Comparison of ENCODE assay signal across 10 cellular contexts in the genomic region with DNA sequence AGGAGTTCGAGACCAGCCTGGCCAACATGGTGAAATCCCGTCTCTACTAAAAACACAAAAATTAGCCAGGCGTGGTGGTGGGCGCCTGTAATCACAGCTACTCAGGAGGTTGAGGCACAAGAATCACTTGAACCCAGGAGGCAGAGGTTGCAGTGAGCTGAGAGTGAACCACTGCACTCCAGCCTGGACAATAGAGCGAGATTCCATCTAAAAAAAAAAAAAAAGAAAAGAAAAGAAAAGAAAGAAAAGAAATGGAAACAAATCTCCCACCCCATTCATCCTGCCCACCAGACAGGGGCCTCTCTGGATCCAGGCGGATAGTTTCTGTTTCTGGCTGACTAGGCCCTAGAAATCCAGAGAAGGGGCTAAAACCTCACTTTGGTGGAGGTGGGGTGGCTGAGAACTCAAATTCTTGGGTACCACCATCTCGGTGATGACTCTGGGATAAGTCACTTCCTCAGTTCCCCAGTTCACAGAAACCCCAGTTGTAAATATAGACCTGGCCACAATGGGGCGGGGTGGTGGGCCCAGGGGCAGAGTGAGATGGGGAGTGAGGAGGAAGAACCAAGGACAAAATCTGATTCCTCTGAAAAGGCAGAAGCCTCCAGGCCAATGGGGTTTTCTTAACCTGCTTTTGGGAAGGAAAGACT. TPM values are rescaled to one million over a fixed set of nuclear protein-coding genes. Genes with fewer than 3 reads are reported as not detected.
DNase-seq lines count a peak whose midpoint lies in the region; ATAC-seq, FAIRE-seq and TF ChIP-seq lines count a peak whose summit lies in the region.
"Had no signal": no experiment of that assay in that cellular context is flagged by ENCODE, and none has a peak within 500 bp of the region (broad histone marks: within the 10 kb centered on the region; RNA-seq: fewer than 3 reads in every experiment).

No MANE protein-coding gene starts in this region.

- H3K4ac ChIP-seq in neuronal stem cell (ENCODE audit: low read length) = no peak overlapping the region

- no peak for TF ChIP-seq EP300 in GM12878 (IDR thresholded peaks at IDR 0.05; ENCODE audit: borderline replicate concordance in 1 of 2, control insufficient read depth in 1 of 2, low read depth in 2 of 2, low read length in 2 of 2)
- TF ChIP-seq EP300 in tibial nerve (IDR thresholded peaks at IDR 0.05) = no peak

- no peaks in the 10 kb centered on the region for H3K27me3 ChIP-seq in GM12878 (replicated peaks in 1 of 2; ENCODE audit: control insufficient read depth in 2 of 2, insufficient read depth in 2 of 2, low read length in 1 of 2)
- no peaks in the 10 kb centered on the region for H3K27me3 ChIP-seq in colonic mucosa
- peaks cover 0 to 3% of the 10 kb centered on the region in 2 donors for H3K27me3 ChIP-seq in tibial nerve
- peaks cover 0 to 10% (median 0%) of the 10 kb centered on the region in 3 experiments for H3K27me3 ChIP-seq in neuronal stem cell (ENCODE audit: control insufficient read depth in 3 of 3, insufficient read depth in 3 of 3, low read depth in 1 of 3, low read length in 3 of 3)

- RAD21 ChIA-PET in GM12878 (lab: Charles Lee; ENCODE audit: unreplicated experiment) = interaction anchor here (0.7 to 3.0 kb wide), 8 partner anchors 9 to 123 kb away, joined by 3 to 14 read pairs (median 6); partner anchors contain the start of gene SOCS1

- H3K9ac ChIP-seq in GM12878 (ENCODE audit: control insufficient read depth, insufficient read depth, low read length) = no peak overlapping the region
- H3K9ac ChIP-seq in colonic mucosa (ENCODE audit: low read depth in 2 of 2, low read length in 2 of 2) = no peak overlapping the region
- H3K9ac ChIP-seq in neuronal stem cell (ENCODE audit: low read depth, low read length, poor library complexity) = no peak overlapping the region

- no peak overlapping the region for H2BK12ac ChIP-seq in neuronal stem cell (ENCODE audit: low read length)

- H3K4me3 ChIP-seq in GM12878 = no peak overlapping the region
- no peak overlapping the region for H3K4me3 ChIP-seq in colonic mucosa
- H3K4me3 ChIP-seq in tibial nerve = no peak overlapping the region
- H3K4me3 ChIP-seq in neuronal stem cell (ENCODE audit: low read length in 2 of 2) = no peak overlapping the region

- no peak overlapping the region for H4K8ac ChIP-seq in neuronal stem cell (ENCODE audit: low read depth, low read length)

- no peaks in the 10 kb centered on the region for H3K9me3 ChIP-seq in GM12878 (replicated peaks; ENCODE audit: control insufficient read depth, insufficient read depth, low read length)
- H3K9me3 ChIP-seq in colonic mucosa = no peaks in the 10 kb centered on the region
- no peaks in the 10 kb centered on the region for H3K9me3 ChIP-seq in tibial nerve
- H3K9me3 ChIP-seq in neuronal stem cell (replicated peaks in 1 of 2; ENCODE audit: control insufficient read depth in 2 of 2, insufficient read depth in 1 of 2, low read depth in 1 of 2, low read length in 2 of 2) = no peaks in the 10 kb centered on the region
- H3K9me3 ChIP-seq: neutrophil had no signal

- 16% methylated on average over 7 of the region's 8 CpGs for WGBS in GM12878 (ENCODE audit: insufficient coverage, insufficient replicate concordance, low lambda C conversion rate, missing lambda C conversion rate)
- 76 to 80% methylated on average over 8 of the region's 8 CpGs for WGBS in tibial nerve, 2 donors
- no CpG with 5 or more reads among the region's 8 CpGs for WGBS in neuronal stem cell (ENCODE audit: extremely low coverage in 2 of 2, insufficient read length in 2 of 2, insufficient replicate concordance in 1 of 2), 2 donors

- TF ChIP-seq CTCF in GM12878 (IDR thresholded peaks at IDR 0.05 in 2 of 3, conservative IDR thresholded peaks at IDR 0.05 in 1 of 3; ENCODE audit: control insufficient read depth in 2 of 3, extremely low read depth in 1 of 3, insufficient read depth in 1 of 3, low read depth in 3 of 3, low read length in 3 of 3) = no peak
- TF ChIP-seq CTCF in colonic mucosa (IDR thresholded peaks at IDR 0.05) = no peak
- TF ChIP-seq CTCF in tibial nerve (IDR thresholded peaks at IDR 0.05) = no peak

- H4K91ac ChIP-seq in neuronal stem cell (ENCODE audit: low read depth, low read length, poor library complexity) = no peak overlapping the region

- intact Hi-C loops in GM12878 (cut with micrococcal nuclease; ENCODE audit: unreplicated experiment) (no loop called here), colonic mucosa (cut with DNase I) (no loop called here)

- H3K27ac ChIP-seq in GM12878 (ENCODE audit: control insufficient read depth, insufficient read depth) = peak overlapping the region; percentile 74
- H3K27ac ChIP-seq in colonic mucosa = no peak overlapping the region
- H3K27ac ChIP-seq in tibial nerve = peak overlapping the region in 1 of 4 donors; percentile 78
- H3K27ac ChIP-seq in neuronal stem cell (replicated peaks; ENCODE audit: low read length) = no peak overlapping the region
- H3K27ac ChIP-seq: neutrophil had no signal

- in situ Hi-C loops in KBM-7 (cut with MboI; ENCODE audit: low pct_unique_long_range_greater_than_20kb, low sequenced_read_pairs) = no loop called here
- in situ Hi-C loops in GM12878 (cut with MboI) = no loop called here

- no peak overlapping the region for H3K18ac ChIP-seq in neuronal stem cell (ENCODE audit: low read length)

- no peak overlapping the region for H3K14ac ChIP-seq in neuronal stem cell (ENCODE audit: low read length)

- H3K4me2 ChIP-seq in GM12878 (ENCODE audit: control insufficient read depth, insufficient read depth) (peak overlapping the region; percentile 83), neuronal stem cell (ENCODE audit: insufficient read depth, low read length, poor library complexity, severe bottlenecking) (no peak overlapping the region)

- H3K4me1 ChIP-seq in GM12878 (ENCODE audit: control insufficient read depth, insufficient read depth, low read length) = peaks cover 26% of the 10 kb centered on the region
- peaks cover 5% of the 10 kb centered on the region for H3K4me1 ChIP-seq in colonic mucosa
- peaks cover 0 to 9% (median 3%) of the 10 kb centered on the region in 4 donors for H3K4me1 ChIP-seq in tibial nerve
- H3K4me1 ChIP-seq in neuronal stem cell (ENCODE audit: control insufficient read depth in 2 of 2, insufficient read depth in 1 of 2, low read depth in 1 of 2, low read length in 2 of 2) = peaks cover 2 to 5% of the 10 kb centered on the region in 2 donors

- no peak overlapping the region for H2BK15ac ChIP-seq in neuronal stem cell (ENCODE audit: low read length)

- no peak overlapping the region for H2BK5ac ChIP-seq in neuronal stem cell (ENCODE audit: low read length)

- peak; percentile 9; the same call in 1 of the 2 replicates for TF ChIP-seq RAD21 in GM12878 (IDR thresholded peaks at IDR 0.05; ENCODE audit: insufficient read depth, low read depth, low read length)

- TF ChIP-seq POLR2A in GM12878 (IDR thresholded peaks at IDR 0.05; ENCODE audit: low read depth, low read length) = no peak
- TF ChIP-seq POLR2A in tibial nerve (IDR thresholded peaks at IDR 0.05) = no peak

- no peaks in the 10 kb centered on the region for H3K79me2 ChIP-seq in GM12878 (ENCODE audit: control insufficient read depth, insufficient read depth, low read length)

- H2AFZ ChIP-seq in GM12878 (ENCODE audit: control insufficient read depth, low read depth, low read length) (no peak overlapping the region), neuronal stem cell (ENCODE audit: low read length) (no peak overlapping the region)

- BruUV-seq in GM12878 (replicated peaks; lab: Mats Ljungman, UMichigan) = TSS peak; percentile 50

- H3K36me3 ChIP-seq in GM12878 (ENCODE audit: control insufficient read depth in 2 of 2, insufficient read depth in 2 of 2, low read length in 1 of 2) (no peaks in the 10 kb centered on the region), colonic mucosa (no peaks in the 10 kb centered on the region), tibial nerve (no peaks in the 10 kb centered on the region), neuronal stem cell (replicated peaks in 1 of 2; ENCODE audit: control insufficient read depth in 2 of 2, insufficient read depth in 2 of 2, low read length in 2 of 2) (no peaks in the 10 kb centered on the region)
- H3K36me3 ChIP-seq: neutrophil had no signal

- no peaks in the 10 kb centered on the region for H3K79me1 ChIP-seq in neuronal stem cell (ENCODE audit: low read depth, low read length)

- ATAC-seq in activated CD4-positive, CD25-positive, alpha-beta regulatory T cell treated with anti-CD3 and anti-CD28 coated beads, Interleukin-2, amount 50 U/mL, for 24 hours = peak; percentile 65 to 69
- ATAC-seq in GM12878 (peak; percentile 47), GM18511 (IDR thresholded peaks at IDR 0.05; ENCODE audit: unreplicated experiment) (no peak)

- SMC1A ChIA-PET in GM12878 (lab: Charles Lee; ENCODE audit: uncharacterized antibody, unreplicated experiment) = interaction anchor here (0.6 to 2.4 kb wide), 9 partner anchors 9 to 188 kb away, joined by 3 to 14 read pairs (median 4); partner anchors contain the start of gene SOCS1

- H2AK5ac ChIP-seq in neuronal stem cell (ENCODE audit: low read depth, low read length) = no peak overlapping the region

- CTCF ChIA-PET in GM12878 (lab: Yijun Ruan, JAX) = interaction anchor here (0.6 to 3.2 kb wide), 7 partner anchors 13 to 280 kb away, joined by 3 to 6 read pairs (median 4); no protein-coding TSS in a partner anchor

- H3K23ac ChIP-seq in neuronal stem cell (ENCODE audit: low read depth, low read length, poor library complexity) = no peak overlapping the region

- H4K20me1 ChIP-seq in GM12878 (ENCODE audit: control insufficient read depth, insufficient read depth) = no peaks in the 10 kb centered on the region

- no peak overlapping the region for H2BK120ac ChIP-seq in neuronal stem cell (ENCODE audit: low read depth, low read length)

- POLR2A ChIA-PET in GM12878 (lab: Charles Lee) = interaction anchor here (0.9 to 2.9 kb wide), 5 partner anchors 20 to 268 kb away, joined by 3 to 11 read pairs (median 3); partner anchors contain the start of gene SOCS1

- no peak for FAIRE-seq in GM12878 (lab: Jason Lieb, UNC)

- DNase-seq in KBM-7 (peak; percentile 73), GM12878 (ENCODE audit: low read depth, low spot score) (no peak), colonic mucosa (no peak), tibial nerve (ENCODE audit: low spot score in 2 of 2) (no peak), neuronal stem cell (ENCODE audit: low spot score) (no peak)
- DNase-seq in stimulated activated CD8-positive, alpha-beta memory T cell treated with anti-CD3 and anti-CD28 coated beads, Interleukin-15, amount 100 ng/mL, for 48 hours (ENCODE audit: low read depth in 2 of 2) = peak; percentile 80 to 87
- DNase-seq: NCI-H187 had no signal

RNA-seq across cellular contexts. Expression of gene SOCS1, which starts 22.2 kb away (rescaled TPM):
- total RNA-seq in GM12878 (2013; cell fraction: nucleolus; rRNA removed) = 86.2 and 98.0 TPM in 2 replicates
- total RNA-seq in GM12878 (2014; rRNA removed) = 9.8 and 10.1 TPM in 2 replicates
- total RNA-seq in GM12878 (2014; rRNA removed; fragmentation: Illumina TruSeq; extraction: Trizol) = 2.7 and 3.8 TPM in 2 replicates
- total RNA-seq in GM12878 (2021) = 35.4 and 37.2 TPM in 2 replicates
- polyA plus RNA-seq in GM12878 (2011; ENCODE audit: low read depth) = 2.3 TPM
- polyA plus RNA-seq in GM12878 (2011; rRNA removed) = 4.8 and 12.3 TPM in 2 replicates
- polyA plus RNA-seq in GM12878 (2011; cell fraction: cytosol; rRNA removed) = 25.7 and 34.2 TPM in 2 replicates
- polyA plus RNA-seq in GM12878 (2011; cell fraction: nucleus; rRNA removed) = 63.5 and 75.0 TPM in 2 replicates
- 8.7 and 19.7 TPM in 2 replicates for polyA plus RNA-seq in GM12878 (2012)
- 0.41 and 2.4 TPM in 2 replicates for polyA plus RNA-seq in GM12878 (2014; fragmentation: Illumina TruSeq; extraction: Trizol)
- 1 to 10 TPM in 1 of 2 experiments, under 1 TPM in 1; 0.42 to 1.2 TPM for polyA plus RNA-seq in GM12878 (2014; fragmentation: Nextera tagmentation; extraction: Ambion mirVana)
- 39.8 and 43.4 TPM in 2 replicates for polyA plus RNA-seq in GM12878 (2014; rRNA removed)
- 10 to 100 TPM; 16.4 to 25.8 TPM for polyA plus RNA-seq in GM12878 (2016; fragmentation: Nextera tagmentation; extraction: Ambion mirVana)
- 9.8 and 26.4 TPM in 2 replicates for polyA minus RNA-seq in GM12878 (2011; rRNA and poly(A)+ RNA removed)
- polyA minus RNA-seq in GM12878 (2011; cell fraction: cytosol; rRNA and poly(A)+ RNA removed) = 27.6 and 37.3 TPM in 2 replicates
- polyA minus RNA-seq in GM12878 (2011; cell fraction: nucleus; rRNA and poly(A)+ RNA removed) = 109 and 187 TPM in 2 replicates
- 1 to 10 TPM; 3.2 to 3.7 TPM for total RNA-seq in colonic mucosa
- total RNA-seq in tibial nerve = 10 to 100 TPM in 2 of 4 donors, 1 to 10 TPM in 2; 7.4 to 29.6 (median 14.7) TPM
- 3.4 TPM for polyA plus RNA-seq in neuronal stem cell (2013, experiment 1 of 2)
- 3.6 TPM for polyA plus RNA-seq in neuronal stem cell (2013, experiment 2 of 2)

RNA-seq across cellular contexts. Expression of gene TNP2, which starts 35.3 kb away (rescaled TPM):
- total RNA-seq in GM12878 (2013; cell fraction: nucleolus; rRNA removed) = not detected in 2 replicates
- total RNA-seq in GM12878 (2014; rRNA removed) = not detected in 2 replicates
- not detected in 2 replicates for total RNA-seq in GM12878 (2014; rRNA removed; fragmentation: Illumina TruSeq; extraction: Trizol)
- not detected in 2 replicates for total RNA-seq in GM12878 (2021)
- not detected for polyA plus RNA-seq in GM12878 (2011; ENCODE audit: low read depth)
- polyA plus RNA-seq in GM12878 (2011; rRNA removed) = not detected in 2 replicates
- polyA plus RNA-seq in GM12878 (2011; cell fraction: cytosol; rRNA removed) = not detected in 2 replicates
- polyA plus RNA-seq in GM12878 (2011; cell fraction: nucleus; rRNA removed) = not detected in 2 replicates
- polyA plus RNA-seq in GM12878 (2012) = not detected in 2 replicates
- polyA plus RNA-seq in GM12878 (2014; fragmentation: Illumina TruSeq; extraction: Trizol) = not detected in 2 replicates
- polyA plus RNA-seq in GM12878 (2014; fragmentation: Nextera tagmentation; extraction: Ambion mirVana) = not detected
- not detected in 2 replicates for polyA plus RNA-seq in GM12878 (2014; rRNA removed)
- polyA plus RNA-seq in GM12878 (2016; fragmentation: Nextera tagmentation; extraction: Ambion mirVana) = not detected
- polyA minus RNA-seq in GM12878 (2011; rRNA and poly(A)+ RNA removed) = not detected in 2 replicates
- polyA minus RNA-seq in GM12878 (2011; cell fraction: cytosol; rRNA and poly(A)+ RNA removed) = not detected in 2 replicates
- not detected in 2 replicates for polyA minus RNA-seq in GM12878 (2011; cell fraction: nucleus; rRNA and poly(A)+ RNA removed)
- total RNA-seq in colonic mucosa = not detected
- not detected for total RNA-seq in tibial nerve
- polyA plus RNA-seq in neuronal stem cell (2013, experiment 1 of 2) = not detected
- not detected for polyA plus RNA-seq in neuronal stem cell (2013, experiment 2 of 2)

RNA-seq across cellular contexts. Expression of gene PRM3, which starts 39.6 kb away (rescaled TPM):
- total RNA-seq in GM12878 (2013; cell fraction: nucleolus; rRNA removed) = not detected in 2 replicates
- total RNA-seq in GM12878 (2014; rRNA removed) (not detected in 2 replicates), GM12878 (2014; rRNA removed; fragmentation: Illumina TruSeq; extraction: Trizol) (not detected in 2 replicates), GM12878 (2021) (not detected in 2 replicates), colonic mucosa (not detected), tibial nerve (not detected)
- not detected for polyA plus RNA-seq in GM12878 (2011; ENCODE audit: low read depth)
- polyA plus RNA-seq in GM12878 (2011; rRNA removed) (not detected in 2 replicates), GM12878 (2014; fragmentation: Illumina TruSeq; extraction: Trizol) (not detected in 2 replicates), GM12878 (2014; fragmentation: Nextera tagmentation; extraction: Ambion mirVana) (not detected), GM12878 (2014; rRNA removed) (not detected in 2 replicates), GM12878 (2016; fragmentation: Nextera tagmentation; extraction: Ambion mirVana) (not detected)
- not detected in 2 replicates for polyA plus RNA-seq in GM12878 (2011; cell fraction: cytosol; rRNA removed)
- not detected in 2 replicates for polyA plus RNA-seq in GM12878 (2011; cell fraction: nucleus; rRNA removed)
- not detected in 2 replicates for polyA plus RNA-seq in GM12878 (2012)
- polyA minus RNA-seq in GM12878 (2011; rRNA and poly(A)+ RNA removed) = not detected in 2 replicates
- not detected in 2 replicates for polyA minus RNA-seq in GM12878 (2011; cell fraction: cytosol; rRNA and poly(A)+ RNA removed)
- not detected in 2 replicates for polyA minus RNA-seq in GM12878 (2011; cell fraction: nucleus; rRNA and poly(A)+ RNA removed)
- polyA plus RNA-seq in neuronal stem cell (2013, experiment 1 of 2) = not detected
- polyA plus RNA-seq in neuronal stem cell (2013, experiment 2 of 2) = not detected

RNA-seq across cellular contexts. Expression of gene PRM2, which starts 42.4 kb away (rescaled TPM):
- total RNA-seq in GM12878 (2013; cell fraction: nucleolus; rRNA removed) = not detected in 2 replicates
- total RNA-seq in GM12878 (2014; rRNA removed) (not detected in 2 replicates), GM12878 (2014; rRNA removed; fragmentation: Illumina TruSeq; extraction: Trizol) (not detected in 2 replicates), GM12878 (2021) (not detected in 2 replicates), colonic mucosa (not detected), tibial nerve (not detected)
- not detected for polyA plus RNA-seq in GM12878 (2011; ENCODE audit: low read depth)
- polyA plus RNA-seq in GM12878 (2011; rRNA removed) (not detected in 2 replicates), GM12878 (2014; fragmentation: Illumina TruSeq; extraction: Trizol) (not detected in 2 replicates), GM12878 (2014; fragmentation: Nextera tagmentation; extraction: Ambion mirVana) (not detected), GM12878 (2014; rRNA removed) (0.27 TPM in 1 of 2 replicates, not detected in the other), GM12878 (2016; fragmentation: Nextera tagmentation; extraction: Ambion mirVana) (not detected)
- polyA plus RNA-seq in GM12878 (2011; cell fraction: cytosol; rRNA removed) = not detected in 2 replicates
- not detected in 2 replicates for polyA plus RNA-seq in GM12878 (2011; cell fraction: nucleus; rRNA removed)
- not detected in 2 replicates for polyA plus RNA-seq in GM12878 (2012)
- not detected in 2 replicates for polyA minus RNA-seq in GM12878 (2011; rRNA and poly(A)+ RNA removed)
- polyA minus RNA-seq in GM12878 (2011; cell fraction: cytosol; rRNA and poly(A)+ RNA removed) = not detected in 2 replicates
- polyA minus RNA-seq in GM12878 (2011; cell fraction: nucleus; rRNA and poly(A)+ RNA removed) = not detected in 2 replicates
- not detected for polyA plus RNA-seq in neuronal stem cell (2013, experiment 1 of 2)
- polyA plus RNA-seq in neuronal stem cell (2013, experiment 2 of 2) = not detected

RNA-seq across cellular contexts. Expression of gene PRM1, which starts 47.3 kb away (rescaled TPM):
- total RNA-seq in GM12878 (2013; cell fraction: nucleolus; rRNA removed) = not detected in 2 replicates
- total RNA-seq in GM12878 (2014; rRNA removed) = not detected in 2 replicates
- not detected in 2 replicates for total RNA-seq in GM12878 (2014; rRNA removed; fragmentation: Illumina TruSeq; extraction: Trizol)
- 0.56 TPM in 1 of 2 replicates, not detected in the other for total RNA-seq in GM12878 (2021)
- not detected for polyA plus RNA-seq in GM12878 (2011; ENCODE audit: low read depth)
- polyA plus RNA-seq in GM12878 (2011; rRNA removed) = not detected in 2 replicates
- polyA plus RNA-seq in GM12878 (2011; cell fraction: cytosol; rRNA removed) = not detected in 2 replicates
- not detected in 2 replicates for polyA plus RNA-seq in GM12878 (2011; cell fraction: nucleus; rRNA removed)
- not detected in 2 replicates for polyA plus RNA-seq in GM12878 (2012)
- not detected in 2 replicates for polyA plus RNA-seq in GM12878 (2014; fragmentation: Illumina TruSeq; extraction: Trizol)
- under 1 TPM in 1 of 2 experiments, not detected in 1; 0.20 TPM for polyA plus RNA-seq in GM12878 (2014; fragmentation: Nextera tagmentation; extraction: Ambion mirVana)
- polyA plus RNA-seq in GM12878 (2014; rRNA removed) = not detected in 2 replicates
- not detected for polyA plus RNA-seq in GM12878 (2016; fragmentation: Nextera tagmentation; extraction: Ambion mirVana)
- polyA minus RNA-seq in GM12878 (2011; rRNA and poly(A)+ RNA removed) = not detected in 2 replicates
- not detected in 2 replicates for polyA minus RNA-seq in GM12878 (2011; cell fraction: cytosol; rRNA and poly(A)+ RNA removed)
- not detected in 2 replicates for polyA minus RNA-seq in GM12878 (2011; cell fraction: nucleus; rRNA and poly(A)+ RNA removed)
- total RNA-seq in colonic mucosa = not detected
- total RNA-seq in tibial nerve = not detected
- polyA plus RNA-seq in neuronal stem cell (2013, experiment 1 of 2) = not detected
- polyA plus RNA-seq in neuronal stem cell (2013, experiment 2 of 2) = not detected

Comparison
In these comparisons a context has a peak if more than half of its experiments do, and no peak if none do; other contexts are left out.
1. DNase-seq: peak in KBM-7 (single experiment) and stimulated activated CD8-positive, alpha-beta memory T cell treated with anti-CD3 and anti-CD28 coated beads, Interleukin-15, amount 100 ng/mL, for 48 hours (2 of 2); none in GM12878 (single experiment), colonic mucosa (single experiment), tibial nerve (0 of 2) and neuronal stem cell (single experiment).